In the genomic region with DNA sequence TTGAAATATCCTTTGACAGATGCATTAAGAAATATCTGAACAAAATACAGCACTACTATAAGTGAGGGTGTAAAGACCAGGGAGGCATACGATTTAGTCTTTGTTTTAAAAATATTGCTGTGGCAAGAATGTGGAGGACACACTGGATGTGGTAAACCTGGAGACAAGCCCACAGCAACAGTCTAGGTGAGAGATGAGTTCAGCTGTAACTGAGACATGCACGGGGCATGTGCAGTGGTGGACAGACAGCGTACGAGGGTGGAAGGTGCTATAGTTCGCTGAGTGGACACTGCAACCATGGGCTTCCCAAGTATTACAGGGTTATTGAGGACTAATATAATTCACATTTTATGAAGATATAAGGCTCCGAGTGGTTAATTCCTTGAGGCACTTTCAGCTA, we compare ENCODE assay signal across 12 cellular contexts. TPM values are rescaled to one million over a fixed set of nuclear protein-coding genes. Genes with fewer than 3 reads are reported as not detected.
DNase-seq lines count a peak whose midpoint lies in the region; ATAC-seq and TF ChIP-seq lines count a peak whose summit lies in the region.
"Had no signal": no experiment of that assay in that cellular context is flagged by ENCODE, and none has a peak within 500 bp of the region (broad histone marks: within the 10 kb centered on the region; RNA-seq: fewer than 3 reads in every experiment).

No MANE protein-coding gene starts in this region.

- peaks cover 17% of the 10 kb centered on the region for H3K4me1 Mint-ChIP-seq in activated naive CD4-positive, alpha-beta T cell treated with anti-CD3 and anti-CD28 coated beads, Interleukin-2, amount 50 U/mL, for 24 hours
- H3K4me1 Mint-ChIP-seq in stimulated activated naive CD8-positive, alpha-beta T cell treated with anti-CD3 and anti-CD28 coated beads, Interleukin-15, amount 100 ng/mL, for 72 hours = peaks cover 38% of the 10 kb centered on the region

- intact Hi-C loops in aorta (cut with DNase I) = loop anchor here (5.0 kb wide), 4 partner anchors 35 to 115 kb away; a partner anchor contains a TSS

- no peak for TF ChIP-seq CTCF in WI38 (IDR thresholded peaks at IDR 0.05; ENCODE audit: low read depth, low read length)
- no peak for TF ChIP-seq CTCF in fibroblast of villous mesenchyme (IDR thresholded peaks at IDR 0.05; ENCODE audit: insufficient read depth, low read depth, low read length)

- DNase-seq in activated naive CD4-positive, alpha-beta T cell treated with Interleukin-2 at 50 U/mL for 16 hours = no peak
- no peak for DNase-seq in fibroblast of villous mesenchyme (ENCODE audit: low read depth)
- no peak for DNase-seq in stimulated activated naive CD8-positive, alpha-beta T cell treated with anti-CD3 and anti-CD28 coated beads, Interleukin-15, amount 100 ng/mL, for 72 hours
- no peak for DNase-seq in stimulated activated CD4-positive, alpha-beta T cell treated with anti-CD3 and anti-CD28 coated beads, Interleukin-4, amount 100 ng/mL, for 24 hours
- DNase-seq in aorta = no peak
- DNase-seq: activated CD8-positive, alpha-beta memory T cell treated with anti-CD3 and anti-CD28 coated beads, Interleukin-2, amount 50 U/mL, for 48 hours; lower lobe of right lung; NCI-H1105 treated with DMSO at 0.1 percent for 48 hours; stimulated activated CD4-positive, alpha-beta T cell treated with anti-CD3 and anti-CD28 coated beads, Interleukin-12 subunit alpha, Interleukin-12 subunit beta, amount 100 ng/mL, for 4 hours had no signal

- no peaks in the 10 kb centered on the region for H3K27me3 ChIP-seq in aorta (ENCODE audit: control insufficient read depth in 1 of 2, insufficient read depth in 2 of 2, low read length in 1 of 2)

- no peaks in the 10 kb centered on the region for H3K9me3 Mint-ChIP-seq in activated naive CD4-positive, alpha-beta T cell treated with anti-CD3 and anti-CD28 coated beads, Interleukin-2, amount 50 U/mL, for 24 hours
- peaks cover 0 to 7% of the 10 kb centered on the region in 2 donors for H3K9me3 Mint-ChIP-seq in stimulated activated naive CD8-positive, alpha-beta T cell treated with anti-CD3 and anti-CD28 coated beads, Interleukin-15, amount 100 ng/mL, for 72 hours

- peak overlapping the region; percentile 95 for H3K4me3 Mint-ChIP-seq in activated naive CD4-positive, alpha-beta T cell treated with anti-CD3 and anti-CD28 coated beads, Interleukin-2, amount 50 U/mL, for 24 hours
- H3K4me3 Mint-ChIP-seq in stimulated activated naive CD8-positive, alpha-beta T cell treated with anti-CD3 and anti-CD28 coated beads, Interleukin-15, amount 100 ng/mL, for 72 hours = peak overlapping the region; percentile 81 to 92

- H3K27me3 Mint-ChIP-seq in activated naive CD4-positive, alpha-beta T cell treated with anti-CD3 and anti-CD28 coated beads, Interleukin-2, amount 50 U/mL, for 24 hours = no peaks in the 10 kb centered on the region
- H3K27me3 Mint-ChIP-seq in stimulated activated naive CD8-positive, alpha-beta T cell treated with anti-CD3 and anti-CD28 coated beads, Interleukin-15, amount 100 ng/mL, for 72 hours = no peaks in the 10 kb centered on the region

- 85 to 89% methylated on average over 6 of the region's 6 CpGs for WGBS in aorta, 2 donors

- peak overlapping the region; percentile 92 for H3K4me3 ChIP-seq in WI38 (ENCODE audit: low read depth, low read length)
- H3K4me3 ChIP-seq in fibroblast of villous mesenchyme (ENCODE audit: low read depth, low read length) = peak overlapping the region; percentile 84
- H3K4me3 ChIP-seq in aorta (ENCODE audit: low read length in 2 of 2) = no peak overlapping the region

- H3K36me3 ChIP-seq in aorta (ENCODE audit: control insufficient read depth in 1 of 2, insufficient read depth in 2 of 2, low read length in 1 of 2) = no peaks in the 10 kb centered on the region
- H3K36me3 ChIP-seq: lower lobe of right lung had no signal

- H3K27ac ChIP-seq in aorta (ENCODE audit: low read depth in 1 of 2, low read length in 2 of 2) = no peak overlapping the region
- H3K27ac ChIP-seq: lower lobe of right lung had no signal

- H3K4me1 ChIP-seq in aorta (ENCODE audit: control insufficient read depth in 1 of 2, insufficient read depth in 2 of 2, low read length in 2 of 2) = no peaks in the 10 kb centered on the region

- H3K9me3 ChIP-seq in aorta (ENCODE audit: control insufficient read depth, low read length) = no peaks in the 10 kb centered on the region
- H3K9me3 ChIP-seq: lower lobe of right lung had no signal

- peaks cover 1% of the 10 kb centered on the region for H3K36me3 Mint-ChIP-seq in activated naive CD4-positive, alpha-beta T cell treated with anti-CD3 and anti-CD28 coated beads, Interleukin-2, amount 50 U/mL, for 24 hours

- no peak overlapping the region for H3K27ac Mint-ChIP-seq in activated naive CD4-positive, alpha-beta T cell treated with anti-CD3 and anti-CD28 coated beads, Interleukin-2, amount 50 U/mL, for 24 hours
- H3K27ac Mint-ChIP-seq in stimulated activated naive CD8-positive, alpha-beta T cell treated with anti-CD3 and anti-CD28 coated beads, Interleukin-15, amount 100 ng/mL, for 72 hours = no peak overlapping the region

- ATAC-seq in stimulated activated naive CD8-positive, alpha-beta T cell treated with anti-CD3 and anti-CD28 coated beads, Interleukin-15, amount 100 ng/mL, for 72 hours = no peak
- ATAC-seq in HG03432 (IDR thresholded peaks at IDR 0.05; ENCODE audit: unreplicated experiment) = no peak
- ATAC-seq in aorta (ENCODE audit: low FRiP score) = no peak
- ATAC-seq: lower lobe of right lung had no signal

RNA-seq across cellular contexts. Expression of a gene that starts 1.8 kb away (rescaled TPM):
- 8.7 and 16.8 TPM in 2 replicates for total RNA-seq in fibroblast of villous mesenchyme
- 1 to 10 TPM; 5.0 to 5.6 TPM for total RNA-seq in aorta
- 1 to 10 TPM; 1.6 to 1.9 TPM for polyA plus RNA-seq in aorta

RNA-seq across cellular contexts. Expression of a gene that starts 36.7 kb away (rescaled TPM):
- total RNA-seq in fibroblast of villous mesenchyme = 8.2 and 10.3 TPM in 2 replicates
- total RNA-seq in aorta = 10 to 100 TPM in 1 of 2 donors, 1 to 10 TPM in 1; 9.1 to 16.7 TPM
- polyA plus RNA-seq in aorta = 10 to 100 TPM in 1 of 2 donors, 1 to 10 TPM in 1; 6.0 to 28.3 TPM

Comparison
In these comparisons a context has a peak if more than half of its experiments do, and no peak if none do; other contexts are left out.
1. H3K4me3 ChIP-seq: peak in WI38 (single experiment) and fibroblast of villous mesenchyme (single experiment); none in aorta (0 of 2).